ENCODE assay signal across 16 cellular contexts in genomic region chr13:31167490-31167889, GRCh38. TPM values are rescaled to one million over a fixed set of nuclear protein-coding genes. Genes with fewer than 3 reads are reported as not detected.
DNase-seq lines count a peak whose midpoint lies in the region; ATAC-seq lines count a peak whose summit lies in the region.
"Had no signal": no experiment of that assay in that cellular context is flagged by ENCODE, and none has a peak within 500 bp of the region (broad histone marks: within the 10 kb centered on the region; RNA-seq: fewer than 3 reads in every experiment).

No MANE protein-coding gene starts in this region.

- H3K27ac Mint-ChIP-seq in stimulated activated memory B cell treated with anti-CD40 and anti-IgM and Interleukin-4, amounts not matched to agents 10 μg/mL and 1 μg/mL and 100 μg/mL, for 72 hours = no peak overlapping the region
- H3K27ac Mint-ChIP-seq: activated B cell treated with CpG ODN at 0.5 μM for 24 hours, endodermal cell, IgD-negative memory B cell had no signal

- no peaks in the 10 kb centered on the region for H3K27me3 ChIP-seq in SJCRH30
- H3K27me3 ChIP-seq: BLaER1 treated with 17β-estradiol and CSF1 and Interleukin-3, amounts not matched to agents 10 nM and 100 nM; sigmoid colon had no signal

- DNase-seq in SW480 (ENCODE audit: low spot score) = peak; percentile 31
- DNase-seq in effector CD8-positive, alpha-beta T cell (lab: John Stamatoyannopoulos, UW) = no peak
- DNase-seq in SJCRH30 = no peak
- no peak for DNase-seq in NCI-H2171 (lab: John Stamatoyannopoulos, UW)
- DNase-seq: activated B cell treated with CpG ODN at 0.5 μM for 24 hours; endodermal cell; glutamatergic neuron; NCI-H187; NK-92 treated with Interleukin-12 subunit alpha and Interleukin-12 subunit beta, amount 100 ng/mL, for 24 hours; sigmoid colon had no signal

- H3K27me3 Mint-ChIP-seq in stimulated activated memory B cell treated with anti-CD40 and anti-IgM and Interleukin-4, amounts not matched to agents 10 μg/mL and 1 μg/mL and 100 μg/mL, for 72 hours = peaks cover 20% of the 10 kb centered on the region

- peaks cover 17% of the 10 kb centered on the region for H3K4me1 ChIP-seq in SJCRH30

- H3K4me1 Mint-ChIP-seq in stimulated activated memory B cell treated with anti-CD40 and anti-IgM and Interleukin-4, amounts not matched to agents 10 μg/mL and 1 μg/mL and 100 μg/mL, for 72 hours = peaks cover 6% of the 10 kb centered on the region

- no peak overlapping the region for H3K4me3 Mint-ChIP-seq in stimulated activated memory B cell treated with anti-CD40 and anti-IgM and Interleukin-4, amounts not matched to agents 10 μg/mL and 1 μg/mL and 100 μg/mL, for 72 hours
- H3K4me3 Mint-ChIP-seq: activated B cell treated with CpG ODN at 0.5 μM for 24 hours, endodermal cell, IgD-negative memory B cell had no signal

- H3K36me3 ChIP-seq in SJCRH30 = no peaks in the 10 kb centered on the region
- H3K36me3 ChIP-seq: BLaER1 treated with 17β-estradiol and CSF1 and Interleukin-3, amounts not matched to agents 10 nM and 100 nM; sigmoid colon had no signal

- H3K36me3 Mint-ChIP-seq in stimulated activated memory B cell treated with anti-CD40 and anti-IgM and Interleukin-4, amounts not matched to agents 10 μg/mL and 1 μg/mL and 100 μg/mL, for 72 hours = no peaks in the 10 kb centered on the region
- H3K36me3 Mint-ChIP-seq: IgD-negative memory B cell had no signal

- H3K27ac ChIP-seq in SJCRH30 = no peak overlapping the region
- H3K27ac ChIP-seq: BLaER1 treated with 17β-estradiol and CSF1 and Interleukin-3, amounts not matched to agents 10 nM and 100 nM; sigmoid colon had no signal

- no peak overlapping the region for H3K4me3 ChIP-seq in SJCRH30
- H3K4me3 ChIP-seq: BLaER1 treated with 17β-estradiol and CSF1 and Interleukin-3, amounts not matched to agents 10 nM and 100 nM; sigmoid colon had no signal

- ATAC-seq in GM18511 (IDR thresholded peaks at IDR 0.05; ENCODE audit: unreplicated experiment) (peak; percentile 87), GM21423 (IDR thresholded peaks at IDR 0.05; ENCODE audit: unreplicated experiment) (peak; percentile 78), HG03095 (IDR thresholded peaks at IDR 0.05; ENCODE audit: unreplicated experiment) (peak; percentile 44)
- no peak for ATAC-seq in stimulated activated memory B cell treated with anti-CD40 and anti-IgM and Interleukin-4, amounts not matched to agents 10 μg/mL and 1 μg/mL and 100 μg/mL, for 72 hours

- H3K9me3 Mint-ChIP-seq in stimulated activated memory B cell treated with anti-CD40 and anti-IgM and Interleukin-4, amounts not matched to agents 10 μg/mL and 1 μg/mL and 100 μg/mL, for 72 hours = no peaks in the 10 kb centered on the region
- H3K9me3 Mint-ChIP-seq: activated B cell treated with CpG ODN at 0.5 μM for 24 hours, endodermal cell, IgD-negative memory B cell had no signal

- H3K9me3 ChIP-seq in SJCRH30 (replicated peaks) = no peaks in the 10 kb centered on the region
- H3K9me3 ChIP-seq: BLaER1 treated with 17β-estradiol and CSF1 and Interleukin-3, amounts not matched to agents 10 nM and 100 nM; sigmoid colon had no signal

RNA-seq across cellular contexts. Expression of gene HSPH1, which starts 5.8 kb away (rescaled TPM):
- 161 and 171 TPM in 2 replicates for total RNA-seq in SJCRH30 (2014; rRNA removed; shearing (Covaris generic))

RNA-seq across cellular contexts. Expression of gene B3GLCT, which starts 32.3 kb away (rescaled TPM):
- 10.3 and 12.2 TPM in 2 replicates for total RNA-seq in SJCRH30 (2014; rRNA removed; shearing (Covaris generic))
